Comparison of ENCODE assay signal across 12 cellular contexts in genomic region chr2:121008978-121009377, GRCh38.
DNase-seq lines count a peak whose midpoint lies in the region; TF ChIP-seq lines count a peak whose summit lies in the region.
"Had no signal": no experiment of that assay in that cellular context is flagged by ENCODE, and none has a peak within 500 bp of the region (broad histone marks: within the 10 kb centered on the region; RNA-seq: fewer than 3 reads in every experiment).

No MANE protein-coding gene starts in this region.

- TF ChIP-seq CTCF in AG04449 (IDR thresholded peaks at IDR 0.05; ENCODE audit: insufficient read depth, low read length, missing control alignments) (peak; percentile 18), GM12872 (IDR thresholded peaks at IDR 0.05; ENCODE audit: insufficient read depth, low read depth, low read length) (peak; percentile 37; the same call in 1 of the 3 replicates), SK-N-SH (IDR thresholded peaks at IDR 0.05) (peak; percentile 46), foreskin fibroblast (IDR thresholded peaks at IDR 0.05; ENCODE audit: low read depth, low read length) (peak; percentile 20), prostate gland (IDR thresholded peaks at IDR 0.05) (no peak), transverse colon (IDR thresholded peaks at IDR 0.05) (no peak)

- CTCF ChIA-PET in AG04449 (lab: Yijun Ruan, JAX) (no interaction called here), SK-N-SH (lab: Yijun Ruan, JAX) (no interaction called here)

- DNase-seq in AG04449 (ENCODE audit: low read depth, low spot score) (no peak), SK-N-SH (no peak), foreskin fibroblast (no peak), prostate gland (ENCODE audit: low spot score) (no peak), transverse colon (no peak), NCI-H748 treated with DMSO at 0.1 percent for 48 hours (lab: John Stamatoyannopoulos, UW) (no peak), DMS79 (lab: John Stamatoyannopoulos, UW) (no peak)
- DNase-seq: amygdala, occipital lobe, stomach had no signal

- no peak overlapping the region for H3K9ac ChIP-seq in SK-N-SH

- H2AFZ ChIP-seq in SK-N-SH (ENCODE audit: low read depth): no peak overlapping the region

- H3K27ac ChIP-seq in SK-N-SH (ENCODE audit: low read depth in 2 of 2, low read length in 1 of 2): no peak overlapping the region
- H3K27ac ChIP-seq in prostate gland: no peak overlapping the region
- H3K27ac ChIP-seq in transverse colon: no peak overlapping the region
- H3K27ac ChIP-seq: SJSA1, stomach had no signal

- H3K4me2 ChIP-seq in SK-N-SH: no peak overlapping the region

- no peaks in the 10 kb centered on the region for H3F3A ChIP-seq in SK-N-SH (replicated peaks; ENCODE audit: insufficient read depth)

- H3K9me3 ChIP-seq in SK-N-SH: peaks cover 14% of the 10 kb centered on the region; the same call in 1 of the 2 replicates
- no peaks in the 10 kb centered on the region for H3K9me3 ChIP-seq in prostate gland
- peaks cover 6% of the 10 kb centered on the region in 2 donors for H3K9me3 ChIP-seq in transverse colon
- H3K9me3 ChIP-seq: SJSA1 had no signal

- POLR2A ChIA-PET in AG04449 (lab: Yijun Ruan, JAX) (no interaction called here), SK-N-SH (lab: Yijun Ruan, JAX) (no interaction called here)

- H3K4me3 ChIP-seq in AG04449 (ENCODE audit: low read depth, low read length) (no peak overlapping the region), SK-N-SH (ENCODE audit: low read depth in 2 of 2, low read length in 1 of 2) (no peak overlapping the region), foreskin fibroblast (ENCODE audit: low read depth in 1 of 2, low read length in 2 of 2) (no peak overlapping the region), prostate gland (no peak overlapping the region), transverse colon (no peak overlapping the region)
- H3K4me3 ChIP-seq: SJSA1, stomach had no signal

- intact Hi-C loops in prostate gland (cut with DNase I): no loop called here
- intact Hi-C loops in transverse colon (cut with DNase I; ENCODE audit: low total_unique reads): no loop called here

- TF ChIP-seq POLR2A in prostate gland (IDR thresholded peaks at IDR 0.05) (no peak), transverse colon (IDR thresholded peaks at IDR 0.05) (no peak)

- in situ Hi-C loops in transverse colon (cut with MboI; ENCODE audit: low pct_ligation_motif_present in 1 of 4, low pct_unique_long_range_greater_than_20kb in 1 of 4, low sequenced_read_pairs in 3 of 4): no loop called here

- WGBS in SK-N-SH (ENCODE audit: low lambda C conversion rate): 77% methylated on average over 5 of the region's 5 CpGs
- WGBS in prostate gland: 78% methylated on average over 5 of the region's 5 CpGs
- WGBS in transverse colon (ENCODE audit: low coverage in 1 of 2), 2 donors: 80 to 81% methylated on average over 5 of the region's 5 CpGs

- H3K4me1 ChIP-seq in SK-N-SH (ENCODE audit: control insufficient read depth in 1 of 2, insufficient read depth in 2 of 2, low read depth in 1 of 2, low read length in 1 of 2): no peaks in the 10 kb centered on the region
- H3K4me1 ChIP-seq in prostate gland (replicated peaks): no peaks in the 10 kb centered on the region
- peaks cover 0 to 11% (median 2%) of the 10 kb centered on the region in 4 donors for H3K4me1 ChIP-seq in transverse colon
- H3K4me1 ChIP-seq: SJSA1, stomach had no signal

- H3K27me3 ChIP-seq in SK-N-SH (ENCODE audit: insufficient read depth) (no peaks in the 10 kb centered on the region), prostate gland (replicated peaks; ENCODE audit: insufficient read depth) (no peaks in the 10 kb centered on the region), transverse colon (peaks cover 25% of the 10 kb centered on the region)
- H3K27me3 ChIP-seq: SJSA1, stomach had no signal

- H3K79me2 ChIP-seq in SK-N-SH (ENCODE audit: insufficient read depth): no peaks in the 10 kb centered on the region

- no peak for TF ChIP-seq EP300 in SK-N-SH (IDR thresholded peaks at IDR 0.05; ENCODE audit: borderline replicate concordance in 1 of 2, low read depth in 1 of 2, low read length in 1 of 2)
- TF ChIP-seq EP300 in transverse colon (IDR thresholded peaks at IDR 0.05; ENCODE audit: low read depth): no peak

- no peaks in the 10 kb centered on the region for H3K9me2 ChIP-seq in SK-N-SH

- TF ChIP-seq RAD21 in SK-N-SH (IDR thresholded peaks at IDR 0.05; ENCODE audit: low read length): peak; percentile 33; the same call in 1 of the 2 replicates

- H4K20me1 ChIP-seq in SK-N-SH (ENCODE audit: insufficient read depth): no peaks in the 10 kb centered on the region

- no peaks in the 10 kb centered on the region for H3K36me3 ChIP-seq in SK-N-SH (replicated peaks in 1 of 2; ENCODE audit: control insufficient read depth in 1 of 2, insufficient read depth in 2 of 2, low read length in 1 of 2)
- no peaks in the 10 kb centered on the region for H3K36me3 ChIP-seq in prostate gland
- H3K36me3 ChIP-seq in transverse colon: no peaks in the 10 kb centered on the region
- H3K36me3 ChIP-seq: SJSA1, stomach had no signal

TF ChIP-seq in SK-N-SH, 30 proteins besides CTCF, POLR2A, EP300 and RAD21:
- no peak for TF ChIP-seq RXRA (IDR thresholded peaks at IDR 0.05; ENCODE audit: borderline replicate concordance, low read depth)
- no peak for TF ChIP-seq SMC3 (IDR thresholded peaks at IDR 0.05; ENCODE audit: low read depth, low read length)
- no peak for TF ChIP-seq PBX3 (IDR thresholded peaks at IDR 0.05)
- no peak for TF ChIP-seq JUND (IDR thresholded peaks at IDR 0.05)
- no peak for TF ChIP-seq RFX5 (IDR thresholded peaks at IDR 0.05; ENCODE audit: low read length)
- TF ChIP-seq MXI1 (IDR thresholded peaks at IDR 0.05; ENCODE audit: low read depth, low read length): no peak
- no peak for TF ChIP-seq REST (IDR thresholded peaks at IDR 0.05; ENCODE audit: low read depth, low read length)
- TF ChIP-seq GATA2 (CRISPR knock-in tag; IDR thresholded peaks at IDR 0.05): no peak
- TF ChIP-seq YY1 (IDR thresholded peaks at IDR 0.05; ENCODE audit: low read depth): no peak
- TF ChIP-seq SIN3A (IDR thresholded peaks at IDR 0.05; ENCODE audit: borderline replicate concordance, low read depth, low read length): no peak
- no peak for TF ChIP-seq FOXJ3 (CRISPR knock-in tag; IDR thresholded peaks at IDR 0.05)
- TF ChIP-seq, protein P1, sequence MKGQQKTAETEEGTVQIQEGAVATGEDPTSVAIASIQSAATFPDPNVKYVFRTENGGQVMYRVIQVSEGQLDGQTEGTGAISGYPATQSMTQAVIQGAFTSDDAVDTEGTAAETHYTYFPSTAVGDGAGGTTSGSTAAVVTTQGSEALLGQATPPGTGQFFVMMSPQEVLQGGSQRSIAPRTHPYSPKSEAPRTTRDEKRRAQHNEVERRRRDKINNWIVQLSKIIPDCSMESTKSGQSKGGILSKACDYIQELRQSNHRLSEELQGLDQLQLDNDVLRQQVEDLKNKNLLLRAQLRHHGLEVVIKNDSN (IDR thresholded peaks at IDR 0.05; ENCODE audit: borderline replicate concordance, low read depth): no peak
- no peak for TF ChIP-seq CHD2 (IDR thresholded peaks at IDR 0.05; ENCODE audit: low read length, partially characterized antibody)

Comparison
In these comparisons a context has a peak if more than half of its experiments do, and no peak if none do; other contexts are left out.
1. CTCF ChIP-seq: peak in AG04449 (single experiment), GM12872 (single experiment), SK-N-SH (single experiment) and foreskin fibroblast (single experiment); none in prostate gland (0 of 4) and transverse colon (0 of 5).